15 cellular contexts compared by ENCODE assay signal in genomic region chr3:30743641-30744317, GRCh38.
DNase-seq lines count a peak whose midpoint lies in the region; ATAC-seq and TF ChIP-seq lines count a peak whose summit lies in the region.
"Had no signal": no experiment of that assay in that cellular context is flagged by ENCODE, and none has a peak within 500 bp of the region (broad histone marks: within the 10 kb centered on the region; RNA-seq: fewer than 3 reads in every experiment).

No MANE protein-coding gene starts in this region.

- H3K27ac ChIP-seq in BLaER1 treated with 17β-estradiol and CSF1 and Interleukin-3, amounts not matched to agents 10 nM and 100 nM, result no peak overlapping the region

- CTCF ChIA-PET in activated CD4-positive, alpha-beta T cell treated with anti-CD3 and anti-CD28 coated beads for 36 hours (lab: Charles Lee), result interaction anchor here (0.6 to 1.1 kb wide), 4 partner anchors 10 to 752 kb away, joined by 3 read pairs; no protein-coding TSS in a partner anchor
- CTCF ChIA-PET in activated CD8-positive, alpha-beta T cell treated with anti-CD3 and anti-CD28 coated beads, Interleukin-2, amount 10 ng/mL, durations not matched to agents 7 days and 5 days (lab: Charles Lee), result interaction anchor here (0.6 to 3.3 kb wide), 10 partner anchors 8 to 702 kb away, joined by 3 to 15 read pairs (median 5); no protein-coding TSS in a partner anchor
- CTCF ChIA-PET in Caco-2 (lab: Charles Lee), result no interaction called here

- H3K9me3 ChIP-seq in BLaER1 treated with 17β-estradiol and CSF1 and Interleukin-3, amounts not matched to agents 10 nM and 100 nM (replicated peaks in 1 of 11), result no peaks in the 10 kb centered on the region
- no peaks in the 10 kb centered on the region for H3K9me3 ChIP-seq in Caco-2

- BruUV-seq in Caco-2 (replicated peaks; lab: Mats Ljungman, UMichigan), result no TSS peak

- peaks cover 9 to 36% (median 28%) of the 10 kb centered on the region in 10 experiments; a peak in 19 of 20 replicates for H3K4me1 ChIP-seq in BLaER1 treated with 17β-estradiol and CSF1 and Interleukin-3, amounts not matched to agents 10 nM and 100 nM
- H3K4me1 ChIP-seq in Caco-2, result no peaks in the 10 kb centered on the region

- no peak for TF ChIP-seq CTCF in endothelial cell (IDR thresholded peaks at IDR 0.05; ENCODE audit: unreplicated experiment)
- no peak for TF ChIP-seq CTCF in Caco-2 (IDR thresholded peaks at IDR 0.05; ENCODE audit: insufficient read depth in 1 of 2, low read depth in 1 of 2, low read length in 1 of 2, severe bottlenecking in 1 of 2, unreplicated experiment in 1 of 2)

- peaks cover 31% of the 10 kb centered on the region for H3K4me1 Mint-ChIP-seq in activated CD4-positive, alpha-beta T cell treated with anti-CD3 and anti-CD28 coated beads for 36 hours
- H3K4me1 Mint-ChIP-seq in activated CD8-positive, alpha-beta T cell treated with anti-CD3 and anti-CD28 coated beads, Interleukin-2, amount 10 ng/mL, durations not matched to agents 7 days and 5 days (ENCODE audit: low read depth), result peaks cover 19% of the 10 kb centered on the region
- H3K4me1 Mint-ChIP-seq in endothelial cell (ENCODE audit: unreplicated experiment), result peaks cover 22% of the 10 kb centered on the region
- peaks cover 6 to 13% of the 10 kb centered on the region in 2 donors for H3K4me1 Mint-ChIP-seq in stimulated activated naive B cell treated with anti-CD40 and anti-IgM and Interleukin-4, amounts not matched to agents 10 μg/mL and 1 μg/mL and 100 μg/mL, for 72 hours
- peaks cover 6% of the 10 kb centered on the region for H3K4me1 Mint-ChIP-seq in Caco-2 (ENCODE audit: low read depth, unreplicated experiment)

- no peaks in the 10 kb centered on the region for H3K27me3 Mint-ChIP-seq in activated CD4-positive, alpha-beta T cell treated with anti-CD3 and anti-CD28 coated beads for 36 hours
- no peaks in the 10 kb centered on the region for H3K27me3 Mint-ChIP-seq in activated CD8-positive, alpha-beta T cell treated with anti-CD3 and anti-CD28 coated beads, Interleukin-2, amount 10 ng/mL, durations not matched to agents 7 days and 5 days (ENCODE audit: low read depth)
- H3K27me3 Mint-ChIP-seq in endothelial cell (ENCODE audit: unreplicated experiment), result peaks cover 2% of the 10 kb centered on the region
- no peaks in the 10 kb centered on the region for H3K27me3 Mint-ChIP-seq in stimulated activated naive B cell treated with anti-CD40 and anti-IgM and Interleukin-4, amounts not matched to agents 10 μg/mL and 1 μg/mL and 100 μg/mL, for 72 hours
- no peaks in the 10 kb centered on the region for H3K27me3 Mint-ChIP-seq in Caco-2 (ENCODE audit: insufficient read depth, unreplicated experiment)

- no peak for DNase-seq in activated CD4-positive, alpha-beta T cell treated with anti-CD3 and anti-CD28 coated beads for 36 hours
- DNase-seq in activated CD4-positive, alpha-beta T cell treated with anti-CD3 and anti-CD28 coated beads, Interleukin-2, amount 50 U/mL, for 48 hours, result no peak
- DNase-seq in activated CD8-positive, alpha-beta T cell treated with anti-CD3 and anti-CD28 coated beads, Interleukin-2, amount 10 ng/mL, durations not matched to agents 7 days and 5 days, result no peak
- DNase-seq in endothelial cell (ENCODE audit: low spot score) (no peak), Caco-2 (no peak)
- no peak for DNase-seq in stimulated activated naive B cell treated with anti-CD40 and anti-IgM and Interleukin-4, amounts not matched to agents 10 μg/mL and 1 μg/mL and 100 μg/mL, for 72 hours
- DNase-seq: 8988T, COR-L47, NCI-H510A, NCI-H82, SIG-M5 had no signal

- intact Hi-C loops in activated CD4-positive, alpha-beta T cell treated with anti-CD3 and anti-CD28 coated beads for 36 hours (cut with DNase I, micrococcal nuclease), result loop anchor here in 1 of 2 experiments (10.0 kb wide), 1 partner anchor 399 kb away; no protein-coding TSS in a partner anchor
- intact Hi-C loops in Caco-2 (cut with micrococcal nuclease; ENCODE audit: unreplicated experiment), result no loop called here

- no peaks in the 10 kb centered on the region for H3K27me3 ChIP-seq in BLaER1 treated with 17β-estradiol and CSF1 and Interleukin-3, amounts not matched to agents 10 nM and 100 nM
- H3K27me3 ChIP-seq in Caco-2 (replicated peaks; ENCODE audit: control insufficient read depth, insufficient read depth, low read length), result no peaks in the 10 kb centered on the region

- peak; percentile 67 for ATAC-seq in activated CD4-positive, alpha-beta T cell treated with anti-CD3 and anti-CD28 coated beads for 36 hours
- peak; percentile 36 for ATAC-seq in activated CD8-positive, alpha-beta T cell treated with anti-CD3 and anti-CD28 coated beads, Interleukin-2, amount 10 ng/mL, durations not matched to agents 7 days and 5 days
- ATAC-seq in GM19455 (IDR thresholded peaks at IDR 0.05; ENCODE audit: unreplicated experiment), result no peak
- ATAC-seq in stimulated activated naive B cell treated with anti-CD40 and anti-IgM and Interleukin-4, amounts not matched to agents 10 μg/mL and 1 μg/mL and 100 μg/mL, for 72 hours (replicated peaks), result no peak
- ATAC-seq: K562 had no signal

- H4K20me1 ChIP-seq in BLaER1 treated with 17β-estradiol and CSF1 and Interleukin-3, amounts not matched to agents 10 nM and 100 nM, result no peaks in the 10 kb centered on the region

- POLR2A ChIA-PET in activated CD4-positive, alpha-beta T cell treated with anti-CD3 and anti-CD28 coated beads for 36 hours (lab: Charles Lee), result no interaction called here
- POLR2A ChIA-PET in activated CD8-positive, alpha-beta T cell treated with anti-CD3 and anti-CD28 coated beads, Interleukin-2, amount 10 ng/mL, durations not matched to agents 7 days and 5 days (lab: Charles Lee), result no interaction called here
- POLR2A ChIA-PET in Caco-2 (lab: Charles Lee), result no interaction called here

- peak overlapping the region; percentile 40 for H3K27ac Mint-ChIP-seq in activated CD4-positive, alpha-beta T cell treated with anti-CD3 and anti-CD28 coated beads for 36 hours
- H3K27ac Mint-ChIP-seq in activated CD8-positive, alpha-beta T cell treated with anti-CD3 and anti-CD28 coated beads, Interleukin-2, amount 10 ng/mL, durations not matched to agents 7 days and 5 days, result no peak overlapping the region
- peak overlapping the region; percentile 34 for H3K27ac Mint-ChIP-seq in endothelial cell (ENCODE audit: unreplicated experiment)
- H3K27ac Mint-ChIP-seq in stimulated activated naive B cell treated with anti-CD40 and anti-IgM and Interleukin-4, amounts not matched to agents 10 μg/mL and 1 μg/mL and 100 μg/mL, for 72 hours, result no peak overlapping the region
- H3K27ac Mint-ChIP-seq in Caco-2 (ENCODE audit: unreplicated experiment), result no peak overlapping the region

- H3K4me3 ChIP-seq in BLaER1 treated with 17β-estradiol and CSF1 and Interleukin-3, amounts not matched to agents 10 nM and 100 nM, result no peak overlapping the region
- H3K4me3 ChIP-seq in Caco-2 (ENCODE audit: low read depth, low read length), result no peak overlapping the region
- H3K4me3 ChIP-seq: K562 had no signal

- peak overlapping the region in 10 of 11 experiments; percentile 18 to 59 (median 36); a peak in 13 of 22 replicates for H3K4me2 ChIP-seq in BLaER1 treated with 17β-estradiol and CSF1 and Interleukin-3, amounts not matched to agents 10 nM and 100 nM

- no peak overlapping the region for H3K9ac ChIP-seq in BLaER1 treated with 17β-estradiol and CSF1 and Interleukin-3, amounts not matched to agents 10 nM and 100 nM

- H3K36me3 ChIP-seq in BLaER1 treated with 17β-estradiol and CSF1 and Interleukin-3, amounts not matched to agents 10 nM and 100 nM, result no peaks in the 10 kb centered on the region
- H3K36me3 ChIP-seq in Caco-2 (ENCODE audit: control insufficient read depth, insufficient read depth, low read length), result no peaks in the 10 kb centered on the region

- no peaks in the 10 kb centered on the region for H3K9me3 Mint-ChIP-seq in activated CD4-positive, alpha-beta T cell treated with anti-CD3 and anti-CD28 coated beads for 36 hours (ENCODE audit: low read depth)
- no peaks in the 10 kb centered on the region for H3K9me3 Mint-ChIP-seq in activated CD8-positive, alpha-beta T cell treated with anti-CD3 and anti-CD28 coated beads, Interleukin-2, amount 10 ng/mL, durations not matched to agents 7 days and 5 days (ENCODE audit: insufficient read depth)
- H3K9me3 Mint-ChIP-seq in endothelial cell (ENCODE audit: unreplicated experiment) (no peaks in the 10 kb centered on the region), Caco-2 (ENCODE audit: unreplicated experiment) (no peaks in the 10 kb centered on the region)
- no peaks in the 10 kb centered on the region for H3K9me3 Mint-ChIP-seq in stimulated activated naive B cell treated with anti-CD40 and anti-IgM and Interleukin-4, amounts not matched to agents 10 μg/mL and 1 μg/mL and 100 μg/mL, for 72 hours
- H3K9me3 Mint-ChIP-seq: CD14-positive monocyte had no signal

- H3K36me3 Mint-ChIP-seq in activated CD4-positive, alpha-beta T cell treated with anti-CD3 and anti-CD28 coated beads for 36 hours (ENCODE audit: low read depth), result no peaks in the 10 kb centered on the region
- no peaks in the 10 kb centered on the region for H3K36me3 Mint-ChIP-seq in activated CD8-positive, alpha-beta T cell treated with anti-CD3 and anti-CD28 coated beads, Interleukin-2, amount 10 ng/mL, durations not matched to agents 7 days and 5 days (ENCODE audit: low read depth)
- H3K36me3 Mint-ChIP-seq in endothelial cell (ENCODE audit: low read depth, unreplicated experiment) (no peaks in the 10 kb centered on the region), Caco-2 (ENCODE audit: insufficient read depth, unreplicated experiment) (no peaks in the 10 kb centered on the region)
- no peaks in the 10 kb centered on the region for H3K36me3 Mint-ChIP-seq in stimulated activated naive B cell treated with anti-CD40 and anti-IgM and Interleukin-4, amounts not matched to agents 10 μg/mL and 1 μg/mL and 100 μg/mL, for 72 hours
- H3K36me3 Mint-ChIP-seq: CD14-positive monocyte had no signal

- H3K4me3 Mint-ChIP-seq in activated CD4-positive, alpha-beta T cell treated with anti-CD3 and anti-CD28 coated beads for 36 hours, result no peak overlapping the region
- H3K4me3 Mint-ChIP-seq in activated CD8-positive, alpha-beta T cell treated with anti-CD3 and anti-CD28 coated beads, Interleukin-2, amount 10 ng/mL, durations not matched to agents 7 days and 5 days, result no peak overlapping the region
- H3K4me3 Mint-ChIP-seq in endothelial cell (ENCODE audit: unreplicated experiment) (no peak overlapping the region), Caco-2 (ENCODE audit: unreplicated experiment) (no peak overlapping the region)
- H3K4me3 Mint-ChIP-seq in stimulated activated naive B cell treated with anti-CD40 and anti-IgM and Interleukin-4, amounts not matched to agents 10 μg/mL and 1 μg/mL and 100 μg/mL, for 72 hours, result no peak overlapping the region
- H3K4me3 Mint-ChIP-seq: CD14-positive monocyte had no signal

Comparison
In these comparisons a context has a peak if more than half of its experiments do, and no peak if none do; other contexts are left out.
1. ATAC-seq: peak in activated CD4-positive, alpha-beta T cell treated with anti-CD3 and anti-CD28 coated beads for 36 hours (single experiment) and activated CD8-positive, alpha-beta T cell treated with anti-CD3 and anti-CD28 coated beads, Interleukin-2, amount 10 ng/mL, durations not matched to agents 7 days and 5 days (single experiment); none in GM19455 (single experiment) and stimulated activated naive B cell treated with anti-CD40 and anti-IgM and Interleukin-4, amounts not matched to agents 10 μg/mL and 1 μg/mL and 100 μg/mL, for 72 hours (0 of 2).
2. H3K27ac Mint-ChIP-seq: peak in activated CD4-positive, alpha-beta T cell treated with anti-CD3 and anti-CD28 coated beads for 36 hours (single experiment) and endothelial cell (single experiment); none in activated CD8-positive, alpha-beta T cell treated with anti-CD3 and anti-CD28 coated beads, Interleukin-2, amount 10 ng/mL, durations not matched to agents 7 days and 5 days (single experiment), stimulated activated naive B cell treated with anti-CD40 and anti-IgM and Interleukin-4, amounts not matched to agents 10 μg/mL and 1 μg/mL and 100 μg/mL, for 72 hours (single experiment) and Caco-2 (single experiment).